Comparison of ENCODE assay signal across 8 cellular contexts in the genomic region with DNA sequence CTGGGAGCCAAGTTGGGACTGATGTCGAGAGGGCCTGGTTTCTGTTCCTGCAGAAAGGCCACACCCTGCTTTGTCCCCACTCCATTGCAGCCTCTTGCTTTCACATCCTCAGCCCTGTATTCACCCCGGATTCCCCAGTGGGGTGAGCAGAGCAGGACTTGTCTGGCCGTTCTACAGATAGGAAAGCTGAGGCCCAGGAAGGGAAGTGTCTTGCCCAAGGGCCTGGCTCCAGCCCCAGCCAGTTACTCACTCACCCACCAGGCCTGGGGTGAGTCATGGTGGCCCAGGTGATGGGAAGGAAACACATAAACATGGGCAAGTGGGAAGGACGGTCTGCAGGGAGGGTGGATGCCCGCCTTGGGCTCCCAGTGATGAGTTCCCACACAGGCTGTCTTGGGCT. TPM values are rescaled to one million over a fixed set of nuclear protein-coding genes. Genes with fewer than 3 reads are reported as not detected.
A peak's percentile ranks its signal among the peaks of the same experiment; 100 is the strongest.
DNase-seq lines count a peak whose midpoint lies in the region; ATAC-seq and TF ChIP-seq lines count a peak whose summit lies in the region.

No MANE protein-coding gene starts in this region.

- no peak overlapping the region for H3K4me2 ChIP-seq in neural progenitor cell

- no peak overlapping the region for H2AFZ ChIP-seq in neural progenitor cell (replicated peaks)

- H3K27me3 ChIP-seq in AG04450 (ENCODE audit: control insufficient read depth, insufficient read depth, low read length) (no peaks in the 10 kb centered on the region), RWPE2 (ENCODE audit: insufficient read depth, poor library complexity, severe bottlenecking) (no peaks in the 10 kb centered on the region), ovary (no peaks in the 10 kb centered on the region), neural progenitor cell (peaks cover 13% of the 10 kb centered on the region)

- TF ChIP-seq POLR2A in ovary (IDR thresholded peaks at IDR 0.05): no peak

- no peaks in the 10 kb centered on the region for H3K79me2 ChIP-seq in neural progenitor cell (ENCODE audit: low read depth)

- TF ChIP-seq EP300 in ovary (IDR thresholded peaks at IDR 0.05): no peak

- H3K36me3 ChIP-seq in RWPE2 (ENCODE audit: low read depth) (no peaks in the 10 kb centered on the region), ovary (no peaks in the 10 kb centered on the region), neural progenitor cell (no peaks in the 10 kb centered on the region)

- H3K4me1 Mint-ChIP-seq in neural progenitor cell: peaks cover 7% of the 10 kb centered on the region

- no peak overlapping the region for H3K27ac Mint-ChIP-seq in neural progenitor cell

- POLR2A ChIA-PET in AG04450 (lab: Yijun Ruan, JAX): no interaction called here

- no peaks in the 10 kb centered on the region for H3K9me3 Mint-ChIP-seq in neural progenitor cell

- H3K4me1 ChIP-seq in RWPE2 (ENCODE audit: insufficient read depth, poor library complexity, severe bottlenecking): peaks cover 41% of the 10 kb centered on the region
- H3K4me1 ChIP-seq in ovary (ENCODE audit: insufficient read depth): no peaks in the 10 kb centered on the region
- peaks cover 7% of the 10 kb centered on the region for H3K4me1 ChIP-seq in neural progenitor cell

- no peaks in the 10 kb centered on the region for H3K36me3 Mint-ChIP-seq in neural progenitor cell

- TF ChIP-seq CTCF in AG04450 (IDR thresholded peaks at IDR 0.05; ENCODE audit: low read depth, low read length): no peak
- no peak for TF ChIP-seq CTCF in RWPE2 (IDR thresholded peaks at IDR 0.05; ENCODE audit: poor library complexity, severe bottlenecking)
- no peak for TF ChIP-seq CTCF in foreskin fibroblast (IDR thresholded peaks at IDR 0.05; ENCODE audit: low read depth, low read length)
- no peak for TF ChIP-seq CTCF in ovary (IDR thresholded peaks at IDR 0.05)
- TF ChIP-seq CTCF in neural progenitor cell (IDR thresholded peaks at IDR 0.05): no peak

- no peak overlapping the region for H3K9ac ChIP-seq in neural progenitor cell

- no peaks in the 10 kb centered on the region for H4K20me1 ChIP-seq in neural progenitor cell (ENCODE audit: low read depth)

- no peaks in the 10 kb centered on the region for H3F3A ChIP-seq in neural progenitor cell (ENCODE audit: low read depth)

- H3K27ac ChIP-seq in AG04450 (ENCODE audit: low read depth, low read length): peak overlapping the region; percentile 39
- H3K27ac ChIP-seq in RWPE2 (ENCODE audit: poor library complexity, severe bottlenecking): peak overlapping the region; percentile 44
- no peak overlapping the region for H3K27ac ChIP-seq in ovary
- no peak overlapping the region for H3K27ac ChIP-seq in neural progenitor cell

- intact Hi-C loops in ovary (cut with DNase I): no loop called here

- ATAC-seq in GM21619 (IDR thresholded peaks at IDR 0.05; ENCODE audit: unreplicated experiment) (peak; percentile 39), RWPE2 (ENCODE audit: low read depth) (peak; percentile 88)
- ATAC-seq in activated CD4-positive, CD25-positive, alpha-beta regulatory T cell treated with anti-CD3 and anti-CD28 coated beads, Interleukin-2, amount 50 U/mL, for 24 hours: no peak

- no peak overlapping the region for H3K4me3 Mint-ChIP-seq in neural progenitor cell

- 58 to 79% (median 68%) methylated on average over 5 of the region's 5 CpGs for WGBS in ovary, 3 donors

- H3K9me3 ChIP-seq in AG04450 (ENCODE audit: control insufficient read depth, insufficient read depth, low read length) (0 out of 2 replicates have a peak, but pooled peaks cover 3% of the 10 kb centered on the region), RWPE2 (ENCODE audit: severe bottlenecking) (no peaks in the 10 kb centered on the region), ovary (no peaks in the 10 kb centered on the region), neural progenitor cell (ENCODE audit: low read depth) (no peaks in the 10 kb centered on the region)

- H3K4me3 ChIP-seq in AG04450 (ENCODE audit: low read depth, low read length) (no peak overlapping the region), RWPE2 (ENCODE audit: severe bottlenecking) (no peak overlapping the region), foreskin fibroblast (ENCODE audit: low read depth in 1 of 2, low read length in 2 of 2) (no peak overlapping the region), ovary (no peak overlapping the region), neural progenitor cell (no peak overlapping the region)

- CTCF ChIA-PET in AG04450 (lab: Charles Lee): interaction anchor here (1.4 kb wide), 1 partner anchor 92 kb away, joined by 3 read pairs; the partner anchor contains the start of gene POC1A

- H3K27me3 Mint-ChIP-seq in neural progenitor cell (ENCODE audit: insufficient read depth, low read depth): peaks cover 5% of the 10 kb centered on the region

- DNase-seq in AG04450 (ENCODE audit: low read depth, low spot score) (peak; percentile 58), RWPE2 (ENCODE audit: low spot score) (peak; percentile 96), foreskin fibroblast (peak; percentile 87 to 92), NCI-H2196 treated with DMSO at 0.1 percent for 48 hours (lab: John Stamatoyannopoulos, UW; ENCODE audit: unreplicated experiment) (no peak), ovary (no peak), neural progenitor cell (ENCODE audit: low spot score) (no peak)

RNA-seq across cellular contexts. Expression of gene DUSP7, which starts 6.1 kb away (rescaled TPM):
- polyA plus RNA-seq in AG04450 (2011; rRNA removed) (17.8 and 19.9 TPM in 2 replicates), ovary (1 to 10 TPM; 6.5 to 8.6 TPM)
- polyA minus RNA-seq in AG04450 (2011; rRNA and poly(A)+ RNA removed): 36.8 and 44.8 TPM in 2 replicates
- total RNA-seq in ovary (10 to 100 TPM in 5 of 7 donors, 1 to 10 TPM in 2; 5.1 to 18.0 (median 15.2) TPM), neural progenitor cell (ENCODE audit: low replicate concordance) (2.4 and 10.7 TPM in 2 replicates)

Comparison
In these comparisons a context has a peak if more than half of its experiments do, and no peak if none do; other contexts are left out.
1. DNase-seq: peak in AG04450 (single experiment), RWPE2 (single experiment) and foreskin fibroblast (2 of 2); none in NCI-H2196 treated with DMSO at 0.1 percent for 48 hours (single experiment), ovary (0 of 5) and neural progenitor cell (single experiment).
2. H3K27ac ChIP-seq: peak in AG04450 (single experiment) and RWPE2 (single experiment); none in ovary (0 of 2) and neural progenitor cell (single experiment).
3. ATAC-seq: peak in GM21619 (single experiment) and RWPE2 (single experiment); none in activated CD4-positive, CD25-positive, alpha-beta regulatory T cell treated with anti-CD3 and anti-CD28 coated beads, Interleukin-2, amount 50 U/mL, for 24 hours (0 of 2).